14 cellular contexts compared by ENCODE assay signal in the genomic region with DNA sequence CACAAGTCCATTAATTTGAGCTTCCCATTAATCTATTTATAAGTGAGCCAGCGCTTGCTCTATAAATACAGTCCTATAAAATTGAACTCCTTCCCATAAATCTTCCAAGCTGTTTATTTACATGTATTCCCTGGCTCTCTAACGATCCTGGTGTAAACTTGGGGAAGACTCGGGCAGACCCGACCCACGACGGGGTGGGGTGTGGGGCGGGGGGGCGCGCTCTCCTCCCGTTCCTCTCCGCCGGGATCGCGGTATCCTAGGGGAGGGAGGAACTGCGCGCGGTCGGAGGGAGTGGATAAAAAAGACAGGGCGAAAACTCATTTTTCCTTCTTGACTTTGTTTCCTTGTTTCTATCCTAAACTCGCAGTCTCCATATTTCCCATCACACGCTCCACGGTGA. TPM values are rescaled to one million over a fixed set of nuclear protein-coding genes. Genes with fewer than 3 reads are reported as not detected.
DNase-seq lines count a peak whose midpoint lies in the region; TF ChIP-seq lines count a peak whose summit lies in the region.
"Had no signal": no experiment of that assay in that cellular context is flagged by ENCODE, and none has a peak within 500 bp of the region (broad histone marks: within the 10 kb centered on the region; RNA-seq: fewer than 3 reads in every experiment).

No MANE protein-coding gene starts in this region.

- no peak overlapping the region for H3K14ac ChIP-seq in H9 (ENCODE audit: insufficient read depth, low read length)

- H3K4ac ChIP-seq in H9 (ENCODE audit: low read depth, low read length), result no peak overlapping the region

- no peaks in the 10 kb centered on the region for H3K79me1 ChIP-seq in H9 (ENCODE audit: insufficient read depth, low read depth, low read length, poor library complexity, severe bottlenecking)

- H3K4me2 ChIP-seq in H9 (ENCODE audit: insufficient read depth, insufficient read length, low read length), result peak overlapping the region; percentile 93
- peak overlapping the region; percentile 71 for H3K4me2 ChIP-seq in SK-N-SH

- H3K23ac ChIP-seq in H9 (ENCODE audit: insufficient read length, low read depth, low read length), result no peak overlapping the region

- no peak overlapping the region for H2BK5ac ChIP-seq in H9 (ENCODE audit: insufficient read length, low read length)

- peak overlapping the region; percentile 52 to 81 for H3K4me3 Mint-ChIP-seq in H9
- H3K4me3 Mint-ChIP-seq: CD4-positive, alpha-beta T cell; naive thymus-derived CD8-positive, alpha-beta T cell; stimulated activated memory B cell treated with anti-CD40 and anti-IgM and Interleukin-4, amounts not matched to agents 10 μg/mL and 1 μg/mL and 100 μg/mL, for 72 hours had no signal

- no peak overlapping the region for H2BK15ac ChIP-seq in H9 (ENCODE audit: low read depth, low read length)

- H3K36me3 Mint-ChIP-seq in H9 (ENCODE audit: insufficient read depth in 1 of 3, low read depth in 3 of 3), result no peaks in the 10 kb centered on the region; a peak in 1 of 7 replicates
- H3K36me3 Mint-ChIP-seq: stimulated activated memory B cell treated with anti-CD40 and anti-IgM and Interleukin-4, amounts not matched to agents 10 μg/mL and 1 μg/mL and 100 μg/mL, for 72 hours had no signal

- H3K56ac ChIP-seq in H9 (ENCODE audit: insufficient read length, low read depth, low read length), result no peak overlapping the region

- H3K27me3 Mint-ChIP-seq in H9 (ENCODE audit: low read depth), result peaks cover 100% of the 10 kb centered on the region

- no peaks in the 10 kb centered on the region for H3F3A ChIP-seq in SK-N-SH (replicated peaks; ENCODE audit: insufficient read depth)

- H4K20me1 ChIP-seq in H9 (ENCODE audit: control insufficient read depth, insufficient read depth, insufficient read length), result no peaks in the 10 kb centered on the region
- H4K20me1 ChIP-seq in SK-N-SH (ENCODE audit: insufficient read depth), result no peaks in the 10 kb centered on the region

- no peak overlapping the region for H2BK120ac ChIP-seq in H9 (ENCODE audit: low read depth, low read length, poor library complexity, severe bottlenecking)

- H3K4me3 ChIP-seq in SK-N-SH (ENCODE audit: low read depth in 2 of 2, low read length in 1 of 2), result peak overlapping the region; percentile 39 to 46; a peak in 3 of 4 replicates
- peak overlapping the region; percentile 27 for H3K4me3 ChIP-seq in iPS-11a (ENCODE audit: low read depth, low read length)

- H3T11ph ChIP-seq in H9 (ENCODE audit: low read length), result no peak overlapping the region

- no CpG with 5 or more reads among the region's 22 CpGs for WGBS in H9 (ENCODE audit: extremely low coverage, insufficient read length, low lambda C conversion rate)
- WGBS in SK-N-SH (ENCODE audit: low lambda C conversion rate), result 4% methylated on average over 20 of the region's 22 CpGs

- peaks cover 44 to 65% of the 10 kb centered on the region in 2 experiments for H3K4me1 Mint-ChIP-seq in H9
- H3K4me1 Mint-ChIP-seq: naive thymus-derived CD8-positive, alpha-beta T cell; stimulated activated memory B cell treated with anti-CD40 and anti-IgM and Interleukin-4, amounts not matched to agents 10 μg/mL and 1 μg/mL and 100 μg/mL, for 72 hours had no signal

- H3K23me2 ChIP-seq in H9 (ENCODE audit: insufficient read length, low read depth, low read length, poor library complexity, severe bottlenecking), result peaks cover 12% of the 10 kb centered on the region

- H3K9me3 Mint-ChIP-seq in H9, result peaks cover 0 to 6% of the 10 kb centered on the region in 2 experiments; a peak in 1 of 5 replicates
- H3K9me3 Mint-ChIP-seq: stimulated activated memory B cell treated with anti-CD40 and anti-IgM and Interleukin-4, amounts not matched to agents 10 μg/mL and 1 μg/mL and 100 μg/mL, for 72 hours had no signal

- TF ChIP-seq RAD21 in SK-N-SH (IDR thresholded peaks at IDR 0.05; ENCODE audit: low read length), result no peak

- H2BK12ac ChIP-seq in H9 (ENCODE audit: insufficient read length, low read depth, low read length), result no peak overlapping the region

- H3K79me2 ChIP-seq in H9 (ENCODE audit: insufficient read depth, low read length) (no peaks in the 10 kb centered on the region), SK-N-SH (ENCODE audit: insufficient read depth) (no peaks in the 10 kb centered on the region)

- no peak overlapping the region for H3K18ac ChIP-seq in H9 (ENCODE audit: insufficient read length, low read depth, low read length)

- H3K27ac ChIP-seq in H9 (ENCODE audit: insufficient read length, low read depth, low read length), result no peak overlapping the region
- H3K27ac ChIP-seq in SK-N-SH (ENCODE audit: low read depth in 2 of 2, low read length in 1 of 2), result peak overlapping the region in 1 of 2 experiments; percentile 93; a peak in 2 of 4 replicates

- H2AFZ ChIP-seq in H9 (ENCODE audit: low read length) (no peak overlapping the region), SK-N-SH (ENCODE audit: low read depth) (peak overlapping the region; percentile 85; the same call in 1 of the 2 replicates)

- no peak overlapping the region for H2AK5ac ChIP-seq in H9 (ENCODE audit: insufficient read length, low read length)

- no peak overlapping the region for H4K8ac ChIP-seq in H9 (replicated peaks; ENCODE audit: insufficient read length, low read depth, low read length)

- no peaks in the 10 kb centered on the region for H3K9me2 ChIP-seq in SK-N-SH

- no peak for TF ChIP-seq EP300 in SK-N-SH (IDR thresholded peaks at IDR 0.05; ENCODE audit: borderline replicate concordance in 1 of 2, low read depth in 1 of 2, low read length in 1 of 2)

- H3K36me3 ChIP-seq in SK-N-SH (replicated peaks in 1 of 2; ENCODE audit: control insufficient read depth in 1 of 2, insufficient read depth in 2 of 2, low read length in 1 of 2), result peaks cover 0 to 2% of the 10 kb centered on the region in 2 experiments

- H3K4me1 ChIP-seq in H9 (ENCODE audit: insufficient read depth, low read length) (no peaks in the 10 kb centered on the region; the same call in 1 of the 2 replicates), SK-N-SH (ENCODE audit: control insufficient read depth in 1 of 2, insufficient read depth in 2 of 2, low read depth in 1 of 2, low read length in 1 of 2) (peaks cover 0 to 23% of the 10 kb centered on the region in 2 experiments; a peak in 2 of 4 replicates)

- H3K9me3 ChIP-seq in H9 (ENCODE audit: control insufficient read depth, low read depth, low read length) (no peaks in the 10 kb centered on the region), SK-N-SH (no peaks in the 10 kb centered on the region)

- H3K9ac ChIP-seq in H9 (ENCODE audit: extremely low read depth, insufficient read length, low read length), result no peak overlapping the region
- H3K9ac ChIP-seq in SK-N-SH, result no peak overlapping the region

- DNase-seq in H9 (peak; percentile 32), SK-N-SH (peak; percentile 81), renal cortical epithelial cell (ENCODE audit: low read depth) (peak; percentile 35), GM13977 (ENCODE audit: low spot score) (no peak), SKM-1 (lab: John Stamatoyannopoulos, UW; ENCODE audit: unreplicated experiment) (no peak), AG08395 (ENCODE audit: low spot score) (no peak)
- no peak for DNase-seq in activated T-cell treated with anti-CD3 and anti-CD28 coated beads, Interleukin-2, amount 50 U/mL, for 1 hour
- DNase-seq: aorta; CD4-positive, alpha-beta T cell; naive thymus-derived CD8-positive, alpha-beta T cell; NCI-H446 had no signal

- in situ Hi-C loops in GM13977 (cut with MboI; ENCODE audit: low pct_unique_long_range_greater_than_20kb, low sequenced_read_pairs, unreplicated experiment), result no loop called here

- H3K27me3 ChIP-seq in H9 (ENCODE audit: insufficient read depth, low read length) (peaks cover 88% of the 10 kb centered on the region), SK-N-SH (ENCODE audit: insufficient read depth) (peaks cover 7% of the 10 kb centered on the region; the same call in 1 of the 2 replicates)

- no peak overlapping the region for H4K91ac ChIP-seq in H9 (ENCODE audit: insufficient read length, low read depth, low read length)

- no peak overlapping the region for H3K27ac Mint-ChIP-seq in H9
- H3K27ac Mint-ChIP-seq: CD4-positive, alpha-beta T cell; naive thymus-derived CD8-positive, alpha-beta T cell; stimulated activated memory B cell treated with anti-CD40 and anti-IgM and Interleukin-4, amounts not matched to agents 10 μg/mL and 1 μg/mL and 100 μg/mL, for 72 hours had no signal

- CTCF ChIA-PET in SK-N-SH (lab: Yijun Ruan, JAX), result interaction anchor here (0.8 to 2.6 kb wide), 9 partner anchors 10 to 994 kb away, joined by 3 to 10 read pairs (median 4); no protein-coding TSS in a partner anchor

- POLR2A ChIA-PET in SK-N-SH (lab: Yijun Ruan, JAX), result interaction anchor here (0.6 to 2.6 kb wide), 11 partner anchors 10 to 1110 kb away, joined by 3 to 10 read pairs (median 5); a partner anchor contains a TSS

- no peak overlapping the region for H2BK20ac ChIP-seq in H9 (ENCODE audit: low read depth, low read length, poor library complexity, severe bottlenecking)

- no peak overlapping the region for H4K5ac ChIP-seq in H9 (ENCODE audit: insufficient read length, low read depth, low read length)

- no peak for TF ChIP-seq CTCF in H9 (conservative IDR thresholded peaks at IDR 0.05)
- TF ChIP-seq CTCF in SK-N-SH (IDR thresholded peaks at IDR 0.05), result no peak
- no peak for TF ChIP-seq CTCF in GM13977 (IDR thresholded peaks at IDR 0.05; ENCODE audit: extremely low read depth, insufficient read depth, missing control alignments)

TF ChIP-seq in SK-N-SH, 30 proteins besides CTCF, POLR2A, EP300 and RAD21 (continues in another document):
- no peak for TF ChIP-seq FOXM1 (IDR thresholded peaks at IDR 0.05; ENCODE audit: low read depth)
- no peak for TF ChIP-seq FOXJ3 (CRISPR knock-in tag; IDR thresholded peaks at IDR 0.05)
- TF ChIP-seq EZH2phosphoT487 (IDR thresholded peaks at IDR 0.05; ENCODE audit: borderline replicate concordance, low read depth), result no peak
- no peak for TF ChIP-seq TEAD4 (IDR thresholded peaks at IDR 0.05; ENCODE audit: borderline replicate concordance, insufficient read depth)
- TF ChIP-seq, protein P1, sequence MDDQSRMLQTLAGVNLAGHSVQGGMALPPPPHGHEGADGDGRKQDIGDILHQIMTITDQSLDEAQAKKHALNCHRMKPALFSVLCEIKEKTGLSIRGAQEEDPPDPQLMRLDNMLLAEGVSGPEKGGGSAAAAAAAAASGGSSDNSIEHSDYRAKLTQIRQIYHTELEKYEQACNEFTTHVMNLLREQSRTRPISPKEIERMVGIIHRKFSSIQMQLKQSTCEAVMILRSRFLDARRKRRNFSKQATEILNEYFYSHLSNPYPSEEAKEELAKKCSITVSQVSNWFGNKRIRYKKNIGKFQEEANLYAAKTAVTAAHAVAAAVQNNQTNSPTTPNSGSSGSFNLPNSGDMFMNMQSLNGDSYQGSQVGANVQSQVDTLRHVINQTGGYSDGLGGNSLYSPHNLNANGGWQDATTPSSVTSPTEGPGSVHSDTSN (IDR thresholded peaks at IDR 0.05), result no peak
- no peak for TF ChIP-seq NRF1 (IDR thresholded peaks at IDR 0.05; ENCODE audit: low read depth, low read length)
- TF ChIP-seq SIN3A (IDR thresholded peaks at IDR 0.05; ENCODE audit: borderline replicate concordance, low read depth, low read length), result no peak
- no peak for TF ChIP-seq YY1 (IDR thresholded peaks at IDR 0.05; ENCODE audit: low read depth)

RNA-seq across cellular contexts. Expression of a gene that starts 31.1 kb away (rescaled TPM):
- total RNA-seq in H9 (2021) (not detected in 2 replicates), renal cortical epithelial cell (0.35 and 8.8 TPM in 2 replicates)
- polyA plus RNA-seq in SK-N-SH (2012; rRNA removed), result 1.1 and 2.9 TPM in 2 replicates
- 2.4 and 4.5 TPM in 2 replicates for polyA plus RNA-seq in SK-N-SH (2012; cell fraction: cytosol; rRNA removed)
- polyA plus RNA-seq in SK-N-SH (2012; cell fraction: nucleus; rRNA removed), result 3.5 and 6.8 TPM in 2 replicates
- total RNA-seq: aorta; CD4-positive, alpha-beta T cell; endothelial cell of umbilical vein; naive thymus-derived CD8-positive, alpha-beta T cell had no signal
- polyA plus RNA-seq: endothelial cell of umbilical vein; naive thymus-derived CD8-positive, alpha-beta T cell had no signal

Comparison
In these comparisons a context has a peak if more than half of its experiments do, and no peak if none do; other contexts are left out.
1. DNase-seq: peak in H9 (single experiment), SK-N-SH (single experiment) and renal cortical epithelial cell (single experiment); none in activated T-cell treated with anti-CD3 and anti-CD28 coated beads, Interleukin-2, amount 50 U/mL, for 1 hour (single experiment), GM13977 (single experiment), SKM-1 (single experiment) and AG08395 (single experiment).